In the genomic region with DNA sequence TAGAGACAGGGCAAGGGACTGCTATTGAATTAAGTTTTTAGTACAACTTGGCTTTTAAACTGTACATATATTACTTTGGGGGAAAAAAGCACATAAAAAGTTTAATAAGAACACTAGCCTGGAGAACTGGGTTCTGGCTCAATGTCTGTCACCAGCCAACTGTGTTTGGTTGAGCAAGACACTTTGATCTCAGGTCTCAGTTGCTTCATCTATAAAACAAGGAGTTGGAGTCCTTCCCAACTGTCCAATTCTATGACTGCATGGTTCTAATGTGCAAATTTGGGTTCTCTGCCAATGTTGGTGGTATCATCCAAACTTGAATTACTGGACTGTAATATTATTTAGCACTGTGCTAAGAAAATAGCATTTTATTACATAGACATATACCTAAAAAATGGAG, we compare ENCODE assay signal across 25 cellular contexts. TPM values are rescaled to one million over a fixed set of nuclear protein-coding genes. Genes with fewer than 3 reads are reported as not detected.
DNase-seq lines count a peak whose midpoint lies in the region; ATAC-seq and TF ChIP-seq lines count a peak whose summit lies in the region.
"Had no signal": no experiment of that assay in that cellular context is flagged by ENCODE, and none has a peak within 500 bp of the region (broad histone marks: within the 10 kb centered on the region; RNA-seq: fewer than 3 reads in every experiment).

No MANE protein-coding gene starts in this region.

- peak; percentile 74 to 89 (median 84) for ATAC-seq in right lobe of liver
- no peak for ATAC-seq in body of pancreas
- no peak for ATAC-seq in activated CD8-positive, alpha-beta T cell treated with anti-CD3 and anti-CD28 coated beads, Interleukin-2, amount 10 ng/mL, durations not matched to agents 7 days and 5 days
- ATAC-seq: T-cell had no signal

- no peak overlapping the region for H3K27ac Mint-ChIP-seq in activated CD8-positive, alpha-beta T cell treated with anti-CD3 and anti-CD28 coated beads, Interleukin-2, amount 10 ng/mL, durations not matched to agents 7 days and 5 days
- H3K27ac Mint-ChIP-seq: activated naive CD8-positive, alpha-beta T cell treated with anti-CD3 and anti-CD28 coated beads for 36 hours; activated T-helper 2 cell treated with anti-CD3 and anti-CD28 coated beads, Interferon-gamma antibody, Interleukin-2, Interleukin-4, amounts not matched to agents 10 μg/mL and 5 μg/mL and 100 μg/mL, durations not matched to agents 14 hours and 24 hours and 36 hours; brain; memory B cell; T-cell had no signal

- H3K4me1 ChIP-seq in right lobe of liver (peaks cover 0 to 26% (median 7%) of the 10 kb centered on the region in 4 donors), body of pancreas (peaks cover 20% of the 10 kb centered on the region), Peyer's patch (peaks cover 0 to 12% (median 0%) of the 10 kb centered on the region in 4 donors)

- DNase-seq in AG08395 (ENCODE audit: low spot score) (peak; percentile 53), HCEC 1CT (peak; percentile 7), choroid plexus epithelial cell (ENCODE audit: low read depth) (peak; percentile 50), right lobe of liver (no peak), body of pancreas (no peak), Peyer's patch (no peak)
- DNase-seq in activated T-cell treated with anti-CD3 and anti-CD28 coated beads, Interleukin-2, amount 50 U/mL, for 1 hour, result no peak
- DNase-seq in activated CD8-positive, alpha-beta T cell treated with anti-CD3 and anti-CD28 coated beads, Interleukin-2, amount 10 ng/mL, durations not matched to agents 7 days and 5 days, result no peak
- DNase-seq: activated CD4-positive, alpha-beta T cell treated with anti-CD3 and anti-CD28 coated beads for 4 hours; activated naive CD8-positive, alpha-beta T cell treated with anti-CD3 and anti-CD28 coated beads for 36 hours; CD4-positive, CD25-positive, alpha-beta regulatory T cell; DMS53; foreskin melanocyte; H7; NCI-H146; NCI-H748 treated with DMSO at 0.1 percent for 48 hours; occipital lobe; SIG-M5; stimulated activated CD4-positive, alpha-beta T cell treated with anti-CD3 and anti-CD28 coated beads, Interleukin-15, amount 100 ng/mL, for 24 hours; T-cell had no signal

- no peak for TF ChIP-seq CTCF in choroid plexus epithelial cell (conservative IDR thresholded peaks at IDR 0.05; ENCODE audit: low read depth, low read length)
- no peak for TF ChIP-seq CTCF in right lobe of liver (IDR thresholded peaks at IDR 0.05)
- TF ChIP-seq CTCF in body of pancreas (IDR thresholded peaks at IDR 0.05), result no peak
- TF ChIP-seq CTCF in Peyer's patch (IDR thresholded peaks at IDR 0.05), result no peak

- TF ChIP-seq POLR2A in right lobe of liver (IDR thresholded peaks at IDR 0.05), result no peak
- TF ChIP-seq POLR2A in body of pancreas (IDR thresholded peaks at IDR 0.05), result no peak
- TF ChIP-seq POLR2A in Peyer's patch (IDR thresholded peaks at IDR 0.05), result no peak

- H3K27ac ChIP-seq in right lobe of liver, result no peak overlapping the region
- H3K27ac ChIP-seq in body of pancreas, result no peak overlapping the region
- no peak overlapping the region for H3K27ac ChIP-seq in Peyer's patch
- H3K27ac ChIP-seq: coronary artery, right atrium auricular region had no signal

- no peaks in the 10 kb centered on the region for H3K36me3 Mint-ChIP-seq in activated CD8-positive, alpha-beta T cell treated with anti-CD3 and anti-CD28 coated beads, Interleukin-2, amount 10 ng/mL, durations not matched to agents 7 days and 5 days (ENCODE audit: low read depth)

- H3K9me3 ChIP-seq in right lobe of liver, result no peaks in the 10 kb centered on the region
- no peaks in the 10 kb centered on the region for H3K9me3 ChIP-seq in body of pancreas
- H3K9me3 ChIP-seq in Peyer's patch, result no peaks in the 10 kb centered on the region
- H3K9me3 ChIP-seq: right atrium auricular region had no signal

- CTCF ChIA-PET in activated CD8-positive, alpha-beta T cell treated with anti-CD3 and anti-CD28 coated beads, Interleukin-2, amount 10 ng/mL, durations not matched to agents 7 days and 5 days (lab: Charles Lee), result no interaction called here

- H3K36me3 ChIP-seq in right lobe of liver (no peaks in the 10 kb centered on the region), body of pancreas (replicated peaks in 1 of 2; ENCODE audit: insufficient read depth in 1 of 2, low read depth in 2 of 2) (no peaks in the 10 kb centered on the region), Peyer's patch (no peaks in the 10 kb centered on the region)
- H3K36me3 ChIP-seq: right atrium auricular region had no signal

- H3K4me3 Mint-ChIP-seq in activated CD8-positive, alpha-beta T cell treated with anti-CD3 and anti-CD28 coated beads, Interleukin-2, amount 10 ng/mL, durations not matched to agents 7 days and 5 days, result no peak overlapping the region
- H3K4me3 Mint-ChIP-seq: activated naive CD8-positive, alpha-beta T cell treated with anti-CD3 and anti-CD28 coated beads for 36 hours; brain; CD4-positive, CD25-positive, alpha-beta regulatory T cell; memory B cell; T-cell had no signal

- no peaks in the 10 kb centered on the region for H3K4me1 Mint-ChIP-seq in activated CD8-positive, alpha-beta T cell treated with anti-CD3 and anti-CD28 coated beads, Interleukin-2, amount 10 ng/mL, durations not matched to agents 7 days and 5 days (ENCODE audit: low read depth)
- H3K4me1 Mint-ChIP-seq: memory B cell had no signal

- H3K27me3 ChIP-seq in right lobe of liver (no peaks in the 10 kb centered on the region), body of pancreas (no peaks in the 10 kb centered on the region), Peyer's patch (no peaks in the 10 kb centered on the region)
- H3K27me3 ChIP-seq: right atrium auricular region had no signal

- H3K9me3 Mint-ChIP-seq in activated CD8-positive, alpha-beta T cell treated with anti-CD3 and anti-CD28 coated beads, Interleukin-2, amount 10 ng/mL, durations not matched to agents 7 days and 5 days (ENCODE audit: insufficient read depth), result peaks cover 4% of the 10 kb centered on the region

- peaks cover 7% of the 10 kb centered on the region for H3K27me3 Mint-ChIP-seq in activated CD8-positive, alpha-beta T cell treated with anti-CD3 and anti-CD28 coated beads, Interleukin-2, amount 10 ng/mL, durations not matched to agents 7 days and 5 days (ENCODE audit: low read depth)
- H3K27me3 Mint-ChIP-seq: activated naive CD8-positive, alpha-beta T cell treated with anti-CD3 and anti-CD28 coated beads for 36 hours; brain; CD4-positive, CD25-positive, alpha-beta regulatory T cell; T-cell had no signal

- POLR2A ChIA-PET in activated CD8-positive, alpha-beta T cell treated with anti-CD3 and anti-CD28 coated beads, Interleukin-2, amount 10 ng/mL, durations not matched to agents 7 days and 5 days (lab: Charles Lee), result no interaction called here

- intact Hi-C loops in right lobe of liver (cut with DNase I) (no loop called here), body of pancreas (cut with DNase I) (no loop called here)

- H3K4me3 ChIP-seq in choroid plexus epithelial cell (ENCODE audit: low read depth, low read length), result no peak overlapping the region
- H3K4me3 ChIP-seq in right lobe of liver, result no peak overlapping the region
- H3K4me3 ChIP-seq in body of pancreas, result no peak overlapping the region
- no peak overlapping the region for H3K4me3 ChIP-seq in Peyer's patch
- H3K4me3 ChIP-seq: coronary artery, right atrium auricular region had no signal

RNA-seq across cellular contexts. Expression of a gene that starts 50.3 kb away (rescaled TPM):
- 10 to 100 TPM in 3 of 6 experiments, 1 to 10 TPM in 3; 7.1 to 15.7 (median 11.0) TPM for total RNA-seq in right lobe of liver
- 1 to 10 TPM; 6.6 to 8.0 TPM for total RNA-seq in body of pancreas
- total RNA-seq in activated CD8-positive, alpha-beta T cell treated with anti-CD3 and anti-CD28 coated beads, Interleukin-2, amount 10 ng/mL, durations not matched to agents 7 days and 5 days, result 1 to 10 TPM; 3.5 to 5.0 TPM
- total RNA-seq in Peyer's patch, result 10 to 100 TPM; 30.8 to 45.8 (median 39.3) TPM

Comparison
In these comparisons a context has a peak if more than half of its experiments do, and no peak if none do; other contexts are left out.
1. DNase-seq: peak in AG08395 (single experiment), HCEC 1CT (single experiment) and choroid plexus epithelial cell (single experiment); none in right lobe of liver (0 of 3), activated T-cell treated with anti-CD3 and anti-CD28 coated beads, Interleukin-2, amount 50 U/mL, for 1 hour (single experiment), body of pancreas (0 of 4), activated CD8-positive, alpha-beta T cell treated with anti-CD3 and anti-CD28 coated beads, Interleukin-2, amount 10 ng/mL, durations not matched to agents 7 days and 5 days (single experiment) and Peyer's patch (0 of 3).
2. ATAC-seq: peak in right lobe of liver (4 of 4); none in body of pancreas (single experiment) and activated CD8-positive, alpha-beta T cell treated with anti-CD3 and anti-CD28 coated beads, Interleukin-2, amount 10 ng/mL, durations not matched to agents 7 days and 5 days (single experiment).